Comparison of ENCODE assay signal across 8 cellular contexts in genomic region chr19:40165362-40165937, GRCh38. TPM values are rescaled to one million over a fixed set of nuclear protein-coding genes. Genes with fewer than 3 reads are reported as not detected.
DNase-seq lines count a peak whose midpoint lies in the region; ATAC-seq and TF ChIP-seq lines count a peak whose summit lies in the region.

No MANE protein-coding gene starts in this region.

- H3K27me3 Mint-ChIP-seq in CD14-positive monocyte (ENCODE audit: low read depth in 3 of 3) (peaks cover 0 to 4% (median 1%) of the 10 kb centered on the region in 3 donors), T-cell (no peaks in the 10 kb centered on the region)

- CTCF ChIA-PET in T-cell (lab: Charles Lee), result interaction anchor here (1.2 to 1.6 kb wide), 3 partner anchors 21 to 25 kb away, joined by 4 to 15 read pairs (median 4); no protein-coding TSS in a partner anchor

- POLR2A ChIA-PET in T-cell (lab: Charles Lee), result no interaction called here

- H3K27ac Mint-ChIP-seq in CD14-positive monocyte, result no peak overlapping the region
- H3K27ac Mint-ChIP-seq in T-cell, result peak overlapping the region in 1 of 2 donors; percentile 65

- peak; percentile 85 for TF ChIP-seq CTCF in CD14-positive monocyte (IDR thresholded peaks at IDR 0.05)

- peak; percentile 68 to 84 (median 76) for ATAC-seq in T-cell (replicated peaks in 1 of 4)
- ATAC-seq in GM19035 (IDR thresholded peaks at IDR 0.05; ENCODE audit: unreplicated experiment), result no peak

- intact Hi-C loops in CD14-positive monocyte (cut with micrococcal nuclease), result no loop called here

- DNase-seq in CD14-positive monocyte (ENCODE audit: low spot score), result peak; percentile 53
- DNase-seq in HCEC 1CT, result peak; percentile 39
- peak; percentile 3 to 65 (median 52) for DNase-seq in T-cell
- DNase-seq in amniotic epithelial cell (ENCODE audit: low read depth), result peak; percentile 15
- peak; percentile 63 for DNase-seq in islet precursor cell
- peak; percentile 18 to 32 (median 28) for DNase-seq in stimulated activated CD4-positive, alpha-beta T cell treated with anti-CD3 and anti-CD28 coated beads, TNF-alpha, amount 100 ng/mL, for 4 hours (ENCODE audit: low read depth in 3 of 3)
- no peak for DNase-seq in DMS153 (lab: John Stamatoyannopoulos, UW)

- H3K4me1 Mint-ChIP-seq in CD14-positive monocyte (peaks cover 20% of the 10 kb centered on the region), T-cell (peaks cover 8 to 22% (median 22%) of the 10 kb centered on the region in 3 donors)

- H3K36me3 Mint-ChIP-seq in CD14-positive monocyte (no peaks in the 10 kb centered on the region), T-cell (no peaks in the 10 kb centered on the region)

- H3K4me3 Mint-ChIP-seq in CD14-positive monocyte (peak overlapping the region in 1 of 2 donors; percentile 65), T-cell (peak overlapping the region in 1 of 3 donors; percentile 35)

- H3K9me3 Mint-ChIP-seq in CD14-positive monocyte (peaks cover 0 to under 1% (median 0%) of the 10 kb centered on the region in 7 donors), T-cell (no peaks in the 10 kb centered on the region)

RNA-seq across cellular contexts. Expression of gene MAP3K10, which starts 25.8 kb away (rescaled TPM):
- under 1 TPM in 1 of 2 donors, not detected in 1; 0.05 TPM for polyA plus RNA-seq in CD14-positive monocyte
- 10 to 100 TPM; 20.9 to 39.6 (median 33.0) TPM for total RNA-seq in T-cell

RNA-seq across cellular contexts. Expression of gene TTC9B, which starts 52.7 kb away (rescaled TPM):
- polyA plus RNA-seq in CD14-positive monocyte, result not detected
- not detected for total RNA-seq in T-cell
